9 cellular contexts compared by ENCODE assay signal in the genomic region with DNA sequence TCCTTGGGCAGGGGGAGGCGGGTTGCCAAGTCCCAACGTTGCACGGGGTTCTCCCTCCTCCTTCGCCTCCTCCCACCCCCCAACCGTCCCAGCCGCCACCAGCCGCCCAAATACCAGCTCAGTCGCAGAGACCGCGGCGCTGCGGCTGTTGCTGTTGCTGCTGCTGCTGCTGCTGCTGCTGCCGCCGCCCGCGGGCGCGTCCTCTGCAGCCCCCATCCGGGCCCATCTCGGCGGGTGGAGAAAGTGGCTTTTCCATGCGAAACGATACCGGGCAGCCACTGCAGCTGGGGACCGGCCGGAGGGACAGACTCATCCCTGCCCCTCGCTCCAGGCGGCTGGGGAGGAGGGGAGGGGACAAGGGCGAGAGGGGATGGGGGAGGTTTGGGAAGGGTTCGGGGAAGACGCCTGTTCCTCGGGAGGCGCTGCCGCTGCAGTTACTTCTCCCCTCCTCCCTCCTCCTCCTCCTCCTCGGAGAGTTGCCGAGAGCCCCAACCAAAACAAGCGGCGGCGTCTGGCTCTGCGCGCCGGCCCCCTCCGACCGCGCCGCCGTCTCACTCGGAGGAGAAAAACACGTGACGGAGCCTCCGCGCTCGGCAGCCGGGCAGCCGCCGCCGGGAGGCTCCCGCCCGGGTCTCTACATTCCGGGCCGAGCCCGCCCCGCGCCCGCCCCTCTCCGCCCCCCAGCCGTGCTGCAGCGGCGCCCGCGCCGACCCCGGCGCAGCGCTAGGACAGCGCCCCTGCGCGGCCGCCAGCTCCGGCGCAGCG. TPM values are rescaled to one million over a fixed set of nuclear protein-coding genes. Genes with fewer than 3 reads are reported as not detected.
DNase-seq lines count a peak whose midpoint lies in the region; ATAC-seq, FAIRE-seq and TF ChIP-seq lines count a peak whose summit lies in the region.
"Had no signal": no experiment of that assay in that cellular context is flagged by ENCODE, and none has a peak within 500 bp of the region (broad histone marks: within the 10 kb centered on the region; RNA-seq: fewer than 3 reads in every experiment).

TSS of gene IRS1 (minus strand) at position 610 of the 765 bp plus-strand sequence. CDS start 1,082 bp downstream, outside the sequence.

- no peaks in the 10 kb centered on the region for H3K27me3 ChIP-seq in keratinocyte (ENCODE audit: control insufficient read depth, extremely low read depth, insufficient read depth, low read length)

- ATAC-seq in HG02623 (IDR thresholded peaks at IDR 0.05; ENCODE audit: unreplicated experiment): peak; percentile 34

- peaks cover 15% of the 10 kb centered on the region in 2 experiments for H3K36me3 ChIP-seq in keratinocyte (ENCODE audit: control insufficient read depth in 2 of 2, extremely low read depth in 1 of 2, insufficient read depth in 2 of 2, low read length in 2 of 2)

- no peaks in the 10 kb centered on the region for H3K9me1 ChIP-seq in keratinocyte (ENCODE audit: control insufficient read depth, extremely low read depth, insufficient read depth, low read length)

- DNase-seq in DMS153 (lab: John Stamatoyannopoulos, UW) (peak; percentile 11), DMS153 treated with DMSO at 0.1 percent for 48 hours (lab: John Stamatoyannopoulos, UW; ENCODE audit: unreplicated experiment) (no peak), NCI-H146 (lab: John Stamatoyannopoulos, UW) (peak; percentile 63), UCSD-AML1 (lab: John Stamatoyannopoulos, UW; ENCODE audit: unreplicated experiment) (peak; percentile 32), keratinocyte (ENCODE audit: low read depth, low spot score) (no peak)
- peak; percentile 35 for DNase-seq in central memory CD4-positive, alpha-beta T cell
- peak; percentile 27 to 54 (median 31) for DNase-seq in stimulated activated CD4-positive, alpha-beta T cell treated with anti-CD3 and anti-CD28 coated beads, Interleukin-12 subunit alpha, Interleukin-12 subunit beta, amount 100 ng/mL, for 48 hours (ENCODE audit: low read depth in 2 of 3, low spot score in 1 of 3)

- dilution Hi-C loops in keratinocyte (cut with MboI; ENCODE audit: extremely low pct_ligation_motif_present, low sequenced_read_pairs): no loop called here

- peaks cover 49% of the 10 kb centered on the region for H3K79me2 ChIP-seq in keratinocyte (ENCODE audit: control insufficient read depth, insufficient read depth, low read length)

- no peak for FAIRE-seq in keratinocyte (lab: Jason Lieb, UNC)
- FAIRE-seq: A204.1 had no signal

- peak within 1 kb of the TSS; percentile 63 for H2AFZ ChIP-seq in keratinocyte (ENCODE audit: control insufficient read depth, low read length)

- peak within 1 kb of the TSS; percentile 81 for H3K4me2 ChIP-seq in keratinocyte (ENCODE audit: control insufficient read depth, extremely low read depth, insufficient read depth, low read depth, low read length)

- peak within 1 kb of the TSS; percentile 88 for H3K9ac ChIP-seq in keratinocyte (ENCODE audit: control insufficient read depth, extremely low read depth, insufficient read depth, low read length)

- H3K4me3 ChIP-seq in keratinocyte (ENCODE audit: control insufficient read depth in 2 of 3, extremely low read depth in 1 of 3, insufficient read depth in 2 of 3, low read depth in 1 of 3, low read length in 3 of 3): peak within 1 kb of the TSS; percentile 76 to 90 (median 86)

- H4K20me1 ChIP-seq in keratinocyte (ENCODE audit: control insufficient read depth, extremely low read depth, insufficient read depth, low read length): no peaks in the 10 kb centered on the region

- H3K4me1 ChIP-seq in keratinocyte (ENCODE audit: control insufficient read depth, extremely low read depth, insufficient read depth, low read length): peaks cover 36% of the 10 kb centered on the region

- no peaks in the 10 kb centered on the region for H3K9me3 ChIP-seq in keratinocyte (ENCODE audit: control insufficient read depth, low read depth, low read length)

- TF ChIP-seq CTCF in keratinocyte (optimal IDR thresholded peaks at IDR 0.05 in 1 of 3, IDR thresholded peaks at IDR 0.05 in 1 of 3, conservative IDR thresholded peaks at IDR 0.05 in 1 of 3; ENCODE audit: extremely low read depth in 1 of 3, insufficient read depth in 2 of 3, low read length in 3 of 3): peak in 2 of 3 experiments; percentile 21 to 71

- H3K27ac ChIP-seq in keratinocyte (ENCODE audit: control insufficient read depth, insufficient read depth, low read length): peak within 1 kb of the TSS; percentile 77

RNA-seq across cellular contexts. Expression of gene IRS1, which starts in this region (rescaled TPM):
- polyA plus RNA-seq in keratinocyte: 10.1 to 15.8 TPM (median 11.2 TPM) in 3 replicates
- 3.1 TPM for polyA plus RNA-seq in keratinocyte (2011; ENCODE audit: low read depth)
- polyA plus RNA-seq in keratinocyte (2011; cell fraction: cytosol; rRNA removed): 8.4 and 12.5 TPM in 2 replicates
- polyA plus RNA-seq in keratinocyte (2011; cell fraction: nucleus; rRNA removed): 21.1 and 26.0 TPM in 2 replicates
- polyA plus RNA-seq in keratinocyte (2012; ENCODE audit: low replicate concordance): 4.4 and 14.4 TPM in 2 replicates
- polyA minus RNA-seq in keratinocyte: 15.8 to 35.1 TPM (median 21.6 TPM) in 3 replicates
- polyA minus RNA-seq in keratinocyte (2011; cell fraction: cytosol; rRNA and poly(A)+ RNA removed): 34.7 TPM
- polyA minus RNA-seq in keratinocyte (2011; cell fraction: nucleus; rRNA and poly(A)+ RNA removed): 38.6 and 48.2 TPM in 2 replicates

Comparison
In these comparisons a context has a peak if more than half of its experiments do, and no peak if none do; other contexts are left out.
1. DNase-seq: peak in DMS153 (single experiment), NCI-H146 (single experiment), UCSD-AML1 (single experiment), central memory CD4-positive, alpha-beta T cell (single experiment) and stimulated activated CD4-positive, alpha-beta T cell treated with anti-CD3 and anti-CD28 coated beads, Interleukin-12 subunit alpha, Interleukin-12 subunit beta, amount 100 ng/mL, for 48 hours (3 of 3); none in DMS153 treated with DMSO at 0.1 percent for 48 hours (single experiment) and keratinocyte (single experiment).